Comparison of ENCODE assay signal across 14 cellular contexts in genomic region chr9:92392690-92393089, GRCh38.
"Had no signal": no experiment of that assay in that cellular context is flagged by ENCODE, and none has a peak within 500 bp of the region (broad histone marks: within the 10 kb centered on the region; RNA-seq: fewer than 3 reads in every experiment).

No MANE protein-coding gene starts in this region.

- H3K36me3 ChIP-seq: brain microvascular endothelial cell, neural progenitor cell, pancreas, thyroid gland, vagina had no signal

- FAIRE-seq: pancreas had no signal

- H3K4me1 ChIP-seq: neural progenitor cell, pancreas, thyroid gland, vagina had no signal

- ATAC-seq: activated CD4-positive, CD25-positive, alpha-beta regulatory T cell treated with anti-CD3 and anti-CD28 coated beads, Interleukin-2, amount 50 U/mL, for 24 hours; activated CD8-positive, alpha-beta memory T cell treated with anti-CD3 and anti-CD28 coated beads, Interleukin-2, amount 10 ng/mL, durations not matched to agents 7 days and 5 days; gastroesophageal sphincter; pancreas had no signal

- H3K4me2 ChIP-seq: neural progenitor cell had no signal

- H2AFZ ChIP-seq: neural progenitor cell had no signal

- H3K9me3 ChIP-seq: esophagus squamous epithelium, gastroesophageal sphincter, pancreas, thyroid gland, vagina had no signal

- H3K9ac ChIP-seq: neural progenitor cell had no signal

- H3K27ac ChIP-seq: brain microvascular endothelial cell, neural progenitor cell, pancreas, skin epidermis, thyroid gland had no signal

- DNase-seq: activated CD4-positive, alpha-beta T cell treated with anti-CD3 and anti-CD28 coated beads, Interleukin-2, amount 50 U/mL, for 48 hours; activated CD8-positive, alpha-beta memory T cell treated with anti-CD3 and anti-CD28 coated beads, Interleukin-2, amount 10 ng/mL, durations not matched to agents 7 days and 5 days; activated effector memory CD4-positive, alpha-beta T cell treated with anti-CD3 and anti-CD28 coated beads, Interleukin-2, amount 50 U/mL, for 16 hours; activated T-cell treated with anti-CD3 and anti-CD28 coated beads, Interleukin-2, amount 50 U/mL, for 24 hours; amygdala; brain microvascular endothelial cell; esophagus squamous epithelium; pancreas; thyroid gland had no signal

- H3K27me3 ChIP-seq: brain microvascular endothelial cell, esophagus squamous epithelium, gastroesophageal sphincter, neural progenitor cell, pancreas, thyroid gland, vagina had no signal

- H3K4me3 ChIP-seq: esophagus squamous epithelium, gastroesophageal sphincter, neural progenitor cell, pancreas, skin epidermis, thyroid gland, vagina had no signal
